Comparison of ENCODE assay signal across 8 cellular contexts in the genomic region with DNA sequence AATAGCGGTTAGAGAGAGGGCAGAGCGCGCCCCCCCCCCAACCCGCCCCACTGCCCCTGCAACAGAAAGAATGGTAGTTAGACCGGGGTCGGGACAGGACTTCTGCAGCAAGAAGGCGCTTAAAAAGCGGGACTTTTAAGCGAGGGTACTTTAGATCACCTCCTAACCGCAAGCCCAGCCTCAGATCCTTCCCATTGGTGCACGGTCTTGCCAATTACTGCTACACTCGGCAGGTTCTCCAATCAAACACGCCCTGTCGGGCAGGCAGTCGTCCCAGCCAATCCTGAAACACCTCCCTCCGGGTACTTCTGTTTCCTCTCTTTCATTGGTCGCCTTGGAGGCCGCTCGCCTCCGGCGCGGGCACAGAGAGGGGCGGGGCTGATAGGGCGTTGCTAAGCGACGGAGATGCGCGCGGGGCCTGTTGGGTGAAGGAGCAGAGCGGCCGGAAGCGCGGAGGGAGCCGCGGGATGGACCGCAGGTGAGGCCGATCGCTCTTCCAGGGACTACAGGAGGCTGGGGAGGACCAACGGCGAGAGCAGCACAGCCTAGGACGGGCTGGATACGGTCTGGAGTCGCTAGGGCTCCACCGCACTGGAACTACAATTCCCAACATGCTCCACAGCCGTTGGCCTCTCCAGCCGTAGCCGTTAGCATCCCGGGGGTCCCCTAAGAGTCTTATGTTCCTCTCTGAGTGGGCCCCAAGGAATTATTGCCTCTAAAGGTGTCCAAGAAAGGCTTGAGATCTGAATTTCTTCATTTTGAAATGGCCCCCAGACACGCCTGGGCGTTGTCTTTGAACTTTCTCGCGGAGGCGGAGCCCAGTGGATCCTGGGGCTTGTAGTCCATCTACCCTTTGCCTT. TPM values are rescaled to one million over a fixed set of nuclear protein-coding genes. Genes with fewer than 3 reads are reported as not detected.
DNase-seq lines count a peak whose midpoint lies in the region; ATAC-seq and TF ChIP-seq lines count a peak whose summit lies in the region.

Gene PROSER3, plus strand, starts transcription at position 428 of the 860 bp plus-strand sequence. Its CDS starts 40 bp downstream, at position 468.

- H3K4me1 ChIP-seq in heart right ventricle = peaks cover 4 to 54% (median 37%) of the 10 kb centered on the region in 9 donors
- H3K4me1 ChIP-seq in upper lobe of right lung = peaks cover 18% of the 10 kb centered on the region

- WGBS in heart right ventricle, 2 donors = 0 to 1% methylated on average over 53 of the region's 53 CpGs

- DNase-seq in GM13976 (ENCODE audit: low spot score) = peak; percentile 98
- DNase-seq in NCI-H146 treated with DMSO at 0.1 percent for 48 hours (lab: John Stamatoyannopoulos, UW; ENCODE audit: unreplicated experiment) = peak; percentile 99
- DNase-seq in amniotic epithelial cell (ENCODE audit: low read depth) = peak; percentile 100
- peak; percentile 98 to 99 for DNase-seq in heart right ventricle
- peak; percentile 97 to 100 (median 98) for DNase-seq in posterior cingulate gyrus
- peak; percentile 99 for DNase-seq in upper lobe of right lung

- peaks cover 0 to 15% (median 0%) of the 10 kb centered on the region in 7 donors for H3K27me3 ChIP-seq in heart right ventricle
- H3K27me3 ChIP-seq in upper lobe of right lung = no peaks in the 10 kb centered on the region

- H3K27ac ChIP-seq in heart right ventricle (peak within 1 kb of the TSS; percentile 88 to 99 (median 98)), upper lobe of right lung (peak within 1 kb of the TSS; percentile 98)

- TF ChIP-seq CTCF in GM13976 (IDR thresholded peaks at IDR 0.05; ENCODE audit: borderline replicate concordance, control extremely low read depth, extremely low read depth, insufficient read depth, missing control alignments) (no peak), heart right ventricle (IDR thresholded peaks at IDR 0.05) (no peak), upper lobe of right lung (IDR thresholded peaks at IDR 0.05) (no peak)

- H3K9me3 ChIP-seq in heart right ventricle (peaks cover 0 to 3% (median 0%) of the 10 kb centered on the region in 11 donors), upper lobe of right lung (no peaks in the 10 kb centered on the region)

- peak within 1 kb of the TSS; percentile 53 to 99 (median 82) for H3K4me3 ChIP-seq in heart right ventricle
- H3K4me3 ChIP-seq in upper lobe of right lung = peak within 1 kb of the TSS; percentile 98

- intact Hi-C loops in T-helper 1 cell treated with Interleukin-12 subunit alpha and Interleukin-12 subunit beta and Interleukin-4 antibody, amounts not matched to agents 30 ng/mL and 1 ng/mL, for 36 hours (cut with micrococcal nuclease) = loop anchor here (1.0 kb wide), 9 partner anchors 10 to 357 kb away; partner anchors contain the start of genes ARHGAP33, HAUS5, LIN37 and SDHAF1
- intact Hi-C loops in heart right ventricle (cut with DNase I) (loop anchor here in 3 of 10 donors (1.0 to 5.0 kb wide), 3 partner anchors 10 to 174 kb away; partner anchors contain the start of gene LIN37 (in 1 of the 3)), posterior cingulate gyrus (cut with DNase I) (loop anchor here (1.0 kb wide), 2 partner anchors 10 to 17 kb away; partner anchors contain the start of genes ARHGAP33 and LIN37), upper lobe of right lung (cut with DNase I) (no loop called here)

- in situ Hi-C loops in GM13976 (cut with MboI; ENCODE audit: low sequenced_read_pairs, unreplicated experiment) = no loop called here

- H3K36me3 ChIP-seq in heart right ventricle = peaks cover 0 to 48% (median 14%) of the 10 kb centered on the region in 9 donors
- H3K36me3 ChIP-seq in upper lobe of right lung = peaks cover 28% of the 10 kb centered on the region

- ATAC-seq in HG02870 (IDR thresholded peaks at IDR 0.05; ENCODE audit: unreplicated experiment) (peak; percentile 96), heart right ventricle (peak; percentile 69 to 91 (median 86)), upper lobe of right lung (peak; percentile 97)

RNA-seq across cellular contexts. Expression of gene PROSER3, which starts in this region (rescaled TPM):
- 51.4 and 55.9 TPM in 2 replicates for total RNA-seq in T-helper 1 cell treated with Interleukin-12 subunit alpha and Interleukin-12 subunit beta and Interleukin-4 antibody, amounts not matched to agents 30 ng/mL and 1 ng/mL, for 36 hours
- total RNA-seq in heart right ventricle = 10 to 100 TPM in 5 of 10 donors, 1 to 10 TPM in 5; 7.0 to 14.7 (median 9.7) TPM
- polyA plus RNA-seq in heart right ventricle = 1 to 10 TPM; 5.5 to 9.7 TPM
- total RNA-seq in upper lobe of right lung = 18.2 TPM

Comparison
In these comparisons a context has a peak if more than half of its experiments do, and no peak if none do; other contexts are left out.
1. Peak in every context shown above with its lines: DNase-seq, ATAC-seq, H3K4me3 ChIP-seq and H3K27ac ChIP-seq.